In genomic region chr1:113981962-113982931, GRCh38 we compare ENCODE assay signal across 9 cellular contexts. TPM values are rescaled to one million over a fixed set of nuclear protein-coding genes. Genes with fewer than 3 reads are reported as not detected.
DNase-seq lines count a peak whose midpoint lies in the region; ATAC-seq and TF ChIP-seq lines count a peak whose summit lies in the region.
"Had no signal": no experiment of that assay in that cellular context is flagged by ENCODE, and none has a peak within 500 bp of the region (broad histone marks: within the 10 kb centered on the region; RNA-seq: fewer than 3 reads in every experiment).

No MANE protein-coding gene starts in this region.

- no peak for TF ChIP-seq POLR2A in testis (IDR thresholded peaks at IDR 0.05)

- H3K27ac ChIP-seq in HL-60 (replicated peaks): no peak overlapping the region
- peak overlapping the region in 1 of 2 donors; percentile 51 for H3K27ac ChIP-seq in testis

- H3K27me3 ChIP-seq in HL-60 (ENCODE audit: insufficient read depth, poor library complexity, severe bottlenecking): no peaks in the 10 kb centered on the region
- no peaks in the 10 kb centered on the region for H3K27me3 ChIP-seq in testis

- H3K9me3 ChIP-seq in testis: no peaks in the 10 kb centered on the region

- 38 to 45% methylated on average over 15 to 18 of the region's 18 CpGs for WGBS in testis, 2 donors

- H3K4me3 ChIP-seq in HL-60 (replicated peaks; ENCODE audit: insufficient read depth, low read length): no peak overlapping the region
- no peak overlapping the region for H3K4me3 ChIP-seq in astrocyte of the spinal cord (ENCODE audit: low read depth, low read length)
- no peak overlapping the region for H3K4me3 ChIP-seq in testis

- in situ Hi-C loops in astrocyte of the spinal cord (cut with HindIII; ENCODE audit: low sequenced_read_pairs): no loop called here

- no peaks in the 10 kb centered on the region for H3K36me3 ChIP-seq in testis (ENCODE audit: low read depth, missing control alignments)

- no peak for TF ChIP-seq CTCF in HL-60 (IDR thresholded peaks at IDR 0.05; ENCODE audit: insufficient read depth, low read length)
- no peak for TF ChIP-seq CTCF in astrocyte of the spinal cord (IDR thresholded peaks at IDR 0.05; ENCODE audit: low read depth, low read length)
- no peak for TF ChIP-seq CTCF in testis (IDR thresholded peaks at IDR 0.05)
- no peak for TF ChIP-seq CTCF in GM20000 (IDR thresholded peaks at IDR 0.05; ENCODE audit: extremely low read depth, missing control alignments)

- ATAC-seq in HG03196 (IDR thresholded peaks at IDR 0.05; ENCODE audit: unreplicated experiment) (no peak), HG03108 (IDR thresholded peaks at IDR 0.05; ENCODE audit: unreplicated experiment) (no peak)
- ATAC-seq: HCT116 had no signal

- H3K4me1 ChIP-seq in testis: peaks cover 15% of the 10 kb centered on the region

- intact Hi-C loops in testis (cut with DNase I; ENCODE audit: low total_unique reads): no loop called here

- DNase-seq in HL-60 (ENCODE audit: low read depth in 1 of 2, low spot score in 1 of 2) (peak; percentile 48 to 63), astrocyte of the spinal cord (ENCODE audit: low read depth, low spot score) (peak; percentile 73), kidney tubule cell (ENCODE audit: low spot score) (peak; percentile 59), testis (peak; percentile 62), NCI-H2081 treated with DMSO at 0.1 percent for 48 hours (lab: John Stamatoyannopoulos, UW) (no peak), GM20000 (ENCODE audit: low spot score) (no peak)

RNA-seq across cellular contexts. Expression of gene OLFML3, which starts 3.0 kb away (rescaled TPM):
- 1 to 10 TPM; 4.6 to 8.5 TPM for total RNA-seq in testis
- 51.7 TPM for polyA plus RNA-seq in testis (ENCODE audit: insufficient read depth, low read depth, low replicate concordance)

RNA-seq across cellular contexts. Expression of gene HIPK1, which starts 53.1 kb away (rescaled TPM):
- total RNA-seq in testis: 100 to 1,000 TPM; 102 to 128 TPM
- 116 TPM for polyA plus RNA-seq in testis (ENCODE audit: insufficient read depth, low read depth, low replicate concordance)

Comparison
In these comparisons a context has a peak if more than half of its experiments do, and no peak if none do; other contexts are left out.
1. DNase-seq: peak in HL-60 (2 of 2), astrocyte of the spinal cord (single experiment), kidney tubule cell (single experiment) and testis (single experiment); none in NCI-H2081 treated with DMSO at 0.1 percent for 48 hours (single experiment) and GM20000 (single experiment).